In genomic region chr16:88767546-88767945, GRCh38 we compare ENCODE assay signal across 14 cellular contexts. TPM values are rescaled to one million over a fixed set of nuclear protein-coding genes. Genes with fewer than 3 reads are reported as not detected.
DNase-seq lines count a peak whose midpoint lies in the region; ATAC-seq, FAIRE-seq and TF ChIP-seq lines count a peak whose summit lies in the region.
"Had no signal": no experiment of that assay in that cellular context is flagged by ENCODE, and none has a peak within 500 bp of the region (broad histone marks: within the 10 kb centered on the region; RNA-seq: fewer than 3 reads in every experiment).

No MANE protein-coding gene starts in this region.

- H3K9me3 Mint-ChIP-seq in IgD-negative memory B cell = no peaks in the 10 kb centered on the region
- H3K9me3 Mint-ChIP-seq in chondrocyte (ENCODE audit: low read depth) = no peaks in the 10 kb centered on the region

- CTCF ChIA-PET in A673 (lab: Charles Lee) = no interaction called here

- H3K27me3 ChIP-seq in A673 (replicated peaks; ENCODE audit: insufficient read depth, low read depth, low read length, poor library complexity) = no peaks in the 10 kb centered on the region
- H3K27me3 ChIP-seq in pancreas = no peaks in the 10 kb centered on the region
- H3K27me3 ChIP-seq: neutrophil had no signal

- H3K4me3 ChIP-seq in A673 (ENCODE audit: low read depth, low read length, poor library complexity, severe bottlenecking) = no peak overlapping the region
- no peak overlapping the region for H3K4me3 ChIP-seq in pancreas

- intact Hi-C loops in A673 (cut with micrococcal nuclease; ENCODE audit: unreplicated experiment) (no loop called here), pancreas (cut with DNase I) (no loop called here)

- WGBS in pancreas, 2 donors = 63 to 80% methylated on average over 7 to 8 of the region's 8 CpGs

- TF ChIP-seq CTCF in A673 (conservative IDR thresholded peaks at IDR 0.05; ENCODE audit: low read depth, low read length) (no peak), chondrocyte (IDR thresholded peaks at IDR 0.05) (no peak), pancreas (IDR thresholded peaks at IDR 0.05) (no peak), GM13977 (IDR thresholded peaks at IDR 0.05; ENCODE audit: extremely low read depth, insufficient read depth, missing control alignments) (no peak)

- H3K9me3 ChIP-seq in A673 (ENCODE audit: low read depth, low read length, poor library complexity, severe bottlenecking) (no peaks in the 10 kb centered on the region), pancreas (no peaks in the 10 kb centered on the region)
- H3K9me3 ChIP-seq: neutrophil had no signal

- H3K27ac ChIP-seq in A673 (ENCODE audit: low read depth, low read length, poor library complexity, severe bottlenecking) (peak overlapping the region; percentile 75), pancreas (peak overlapping the region; percentile 25 to 78 (median 56))
- H3K27ac ChIP-seq: neutrophil had no signal

- no peak for FAIRE-seq in pancreas (lab: Jason Lieb, UNC)

- H3K36me3 ChIP-seq in A673 (ENCODE audit: insufficient read depth, low read length, poor library complexity, severe bottlenecking) (peaks cover 4% of the 10 kb centered on the region), pancreas (no peaks in the 10 kb centered on the region)
- H3K36me3 ChIP-seq: neutrophil had no signal

- H3K4me1 Mint-ChIP-seq in IgD-negative memory B cell = peaks cover 22 to 35% (median 29%) of the 10 kb centered on the region in 3 donors
- peaks cover 75% of the 10 kb centered on the region for H3K4me1 Mint-ChIP-seq in chondrocyte (ENCODE audit: low read depth)

- POLR2A ChIA-PET in A673 (lab: Charles Lee; ENCODE audit: low non-redundant PET) = no interaction called here

- DNase-seq in A673 (ENCODE audit: low spot score) (no peak), chondrocyte (ENCODE audit: low spot score) (no peak), pancreas (peak in 1 of 6 donors; percentile 35), HuH-7.5 (ENCODE audit: low spot score) (no peak), NCI-H1417 (lab: John Stamatoyannopoulos, UW) (no peak), GM13977 (ENCODE audit: low spot score) (no peak)
- DNase-seq: activated T-cell treated with anti-CD3 and anti-CD28 coated beads, Interleukin-2, amount 50 U/mL, for 1 hour; central memory CD4-positive, alpha-beta T cell; foreskin melanocyte; NCI-H1930; stimulated activated naive CD8-positive, alpha-beta T cell treated with anti-CD3 and anti-CD28 coated beads, Interleukin-15, Interleukin-2, amounts not matched to agents 100 U/mL and 50 U/mL, for 24 hours had no signal

- H3K27ac Mint-ChIP-seq in IgD-negative memory B cell = peak overlapping the region in 2 of 3 donors; percentile 87 to 93
- peak overlapping the region; percentile 77 for H3K27ac Mint-ChIP-seq in chondrocyte (ENCODE audit: unreplicated experiment)

- H3K4me1 ChIP-seq in A673 (ENCODE audit: insufficient read depth, low read length, poor library complexity, severe bottlenecking) = peaks cover 50% of the 10 kb centered on the region
- peaks cover 0 to 6% (median 0%) of the 10 kb centered on the region in 3 donors for H3K4me1 ChIP-seq in pancreas

- no peaks in the 10 kb centered on the region for H3K27me3 Mint-ChIP-seq in IgD-negative memory B cell
- no peaks in the 10 kb centered on the region for H3K27me3 Mint-ChIP-seq in chondrocyte (ENCODE audit: low read depth)

- BruUV-seq in A673 (replicated peaks; lab: Mats Ljungman, UMichigan) = no TSS peak

- ATAC-seq in pancreas (no peak), HG02623 (IDR thresholded peaks at IDR 0.05; ENCODE audit: unreplicated experiment) (no peak)
- ATAC-seq: stimulated activated naive CD8-positive, alpha-beta T cell treated with anti-CD3 and anti-CD28 coated beads, Interleukin-15, Interleukin-2, amounts not matched to agents 100 U/mL and 50 U/mL, for 24 hours had no signal

- in situ Hi-C loops in GM13977 (cut with MboI; ENCODE audit: low pct_unique_long_range_greater_than_20kb, low sequenced_read_pairs, unreplicated experiment) = no loop called here

- H3K36me3 Mint-ChIP-seq in IgD-negative memory B cell (no peaks in the 10 kb centered on the region), chondrocyte (ENCODE audit: low read depth) (peaks cover 3% of the 10 kb centered on the region)

- H3K4me3 Mint-ChIP-seq in IgD-negative memory B cell = peak overlapping the region in 3 of 4 donors; percentile 17 to 92 (median 92)
- no peak overlapping the region for H3K4me3 Mint-ChIP-seq in chondrocyte (ENCODE audit: unreplicated experiment)

RNA-seq across cellular contexts. Expression of gene PIEZO1, which starts 17.5 kb away (rescaled TPM):
- total RNA-seq in A673 (2021) (174 and 182 TPM in 2 replicates), chondrocyte (134 to 209 TPM (median 208 TPM) in 3 replicates), pancreas (10 to 100 TPM; 16.3 to 72.0 (median 23.9) TPM)
- polyA plus RNA-seq in IgD-negative memory B cell (33.4 TPM), pancreas (100 to 1,000 TPM; 189 to 255 TPM)

RNA-seq across cellular contexts. Expression of gene CDT1, which starts 36.0 kb away (rescaled TPM):
- total RNA-seq in A673 (2021) (103 TPM in 2 replicates), chondrocyte (2.9 to 11.7 TPM (median 3.7 TPM) in 3 replicates), pancreas (1 to 10 TPM in 4 of 6 donors, under 1 TPM in 2; 0.12 to 1.8 (median 1.4) TPM)
- polyA plus RNA-seq in IgD-negative memory B cell (0.20 TPM), pancreas (under 1 TPM; 0.30 to 0.35 TPM)

RNA-seq across cellular contexts. Expression of gene APRT, which starts 44.2 kb away (rescaled TPM):
- total RNA-seq in A673 (2021) (129 and 134 TPM in 2 replicates), chondrocyte (68.8 to 90.2 TPM (median 70.7 TPM) in 3 replicates), pancreas (10 to 100 TPM; 38.8 to 85.4 (median 61.6) TPM)
- polyA plus RNA-seq in IgD-negative memory B cell (416 TPM), pancreas (10 to 100 TPM; 82.7 to 88.2 TPM)
